1 cellular context compared by ENCODE assay signal in the genomic region with DNA sequence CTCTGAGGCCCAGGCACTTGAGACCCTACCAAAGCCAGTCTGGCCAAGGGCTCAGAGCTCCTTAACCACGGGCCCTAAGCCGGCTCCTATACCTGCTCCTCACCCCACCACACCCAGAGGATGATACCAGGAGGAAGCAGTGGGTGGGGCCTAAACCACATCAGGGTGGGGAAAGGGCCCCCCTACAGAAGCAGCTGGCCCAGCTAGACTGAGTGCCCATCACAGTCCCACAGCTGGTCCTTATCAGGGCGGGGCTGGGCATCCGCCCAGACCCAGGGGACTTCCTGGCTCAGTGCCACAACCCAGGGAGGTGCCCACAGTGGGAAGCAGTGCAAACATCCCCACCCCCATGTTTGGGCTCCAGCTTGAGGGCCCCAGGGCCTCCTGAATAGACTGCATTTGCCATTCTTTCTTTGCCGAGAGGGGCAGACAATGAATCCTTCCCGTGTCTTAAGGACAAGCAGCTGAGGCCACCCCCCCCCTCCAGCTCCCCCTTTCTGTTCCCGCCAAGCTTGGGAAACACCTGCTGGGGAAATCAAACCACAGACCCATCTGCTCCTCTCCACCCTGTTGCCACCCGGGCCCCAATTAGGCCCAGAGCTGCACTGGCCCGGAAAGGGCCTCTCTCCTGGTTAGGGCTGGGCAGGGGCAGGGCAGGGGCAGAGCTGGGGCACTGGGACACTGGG.
TF ChIP-seq lines count a peak whose summit lies in the region.

No MANE protein-coding gene starts in this region.

TF ChIP-seq in WTC11, 78 proteins besides CTCF, POLR2A, EP300 and RAD21 (continued from another document):
- TF ChIP-seq, protein P1, sequence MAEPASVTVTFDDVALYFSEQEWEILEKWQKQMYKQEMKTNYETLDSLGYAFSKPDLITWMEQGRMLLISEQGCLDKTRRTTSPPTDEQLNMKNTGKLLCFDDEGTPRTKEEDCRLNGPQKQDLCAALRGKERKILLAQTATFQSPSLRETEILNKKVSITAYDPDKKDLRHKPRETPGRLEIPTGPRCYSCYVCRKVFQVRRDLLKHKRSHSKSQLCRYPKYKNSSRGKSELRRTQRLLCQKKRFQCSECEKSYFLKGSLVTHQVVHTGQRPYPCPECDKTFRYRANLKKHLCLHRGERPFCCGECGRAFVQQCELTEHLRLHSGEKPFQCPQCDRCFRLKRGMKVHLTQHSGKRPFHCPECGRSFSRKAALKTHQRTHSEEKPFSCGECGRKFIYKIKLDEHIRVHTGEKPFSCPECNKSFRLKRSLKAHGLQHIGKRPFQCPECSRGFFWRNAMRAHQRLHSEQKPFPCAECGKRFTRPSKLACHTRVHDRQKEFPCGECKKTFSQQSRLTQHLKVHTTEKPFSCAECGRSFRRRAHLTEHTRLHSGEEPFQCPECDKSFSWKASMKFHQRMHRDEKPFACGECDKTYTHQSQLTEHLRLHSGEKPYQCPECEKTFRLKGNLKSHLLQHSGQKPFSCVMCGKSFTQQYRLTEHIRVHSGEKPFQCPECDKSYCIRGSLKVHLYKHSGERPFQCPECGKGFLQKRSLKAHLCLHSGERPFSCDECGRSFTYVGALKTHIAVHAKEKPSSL (CRISPR knock-in tag; conservative IDR thresholded peaks at IDR 0.05): no peak
- no peak for TF ChIP-seq ZNF396 (CRISPR knock-in tag; IDR thresholded peaks at IDR 0.05; ENCODE audit: borderline replicate concordance)
- no peak for TF ChIP-seq JAZF1 (CRISPR knock-in tag; IDR thresholded peaks at IDR 0.05)
- TF ChIP-seq, protein P2, sequence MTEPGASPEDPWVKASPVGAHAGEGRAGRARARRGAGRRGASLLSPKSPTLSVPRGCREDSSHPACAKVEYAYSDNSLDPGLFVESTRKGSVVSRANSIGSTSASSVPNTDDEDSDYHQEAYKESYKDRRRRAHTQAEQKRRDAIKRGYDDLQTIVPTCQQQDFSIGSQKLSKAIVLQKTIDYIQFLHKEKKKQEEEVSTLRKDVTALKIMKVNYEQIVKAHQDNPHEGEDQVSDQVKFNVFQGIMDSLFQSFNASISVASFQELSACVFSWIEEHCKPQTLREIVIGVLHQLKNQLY (CRISPR knock-in tag; IDR thresholded peaks at IDR 0.05): no peak
- no peak for TF ChIP-seq RORB (CRISPR knock-in tag; IDR thresholded peaks at IDR 0.05)
TF ChIP-seq in WTC11: peak in this region for 0.
